Comparison of ENCODE assay signal across 25 cellular contexts in genomic region chr4:40323866-40324265, GRCh38. TPM values are rescaled to one million over a fixed set of nuclear protein-coding genes. Genes with fewer than 3 reads are reported as not detected.
DNase-seq lines count a peak whose midpoint lies in the region; ATAC-seq and TF ChIP-seq lines count a peak whose summit lies in the region.
"Had no signal": no experiment of that assay in that cellular context is flagged by ENCODE, and none has a peak within 500 bp of the region (broad histone marks: within the 10 kb centered on the region; RNA-seq: fewer than 3 reads in every experiment).

No MANE protein-coding gene starts in this region.

- H3K27ac ChIP-seq in vagina = peak overlapping the region; percentile 58
- H3K27ac ChIP-seq: BLaER1, epithelial cell of prostate, left lung, upper lobe of right lung had no signal

- no peak overlapping the region for H3K4me3 ChIP-seq in vagina
- H3K4me3 ChIP-seq: BLaER1, left lung, upper lobe of right lung had no signal

- TF ChIP-seq POLR2A in vagina (IDR thresholded peaks at IDR 0.05) (no peak), erythroblast (IDR thresholded peaks at IDR 0.05; ENCODE audit: low read length) (no peak)

- H3K9me3 ChIP-seq in vagina = no peaks in the 10 kb centered on the region
- H3K9me3 ChIP-seq: BLaER1, Caco-2, left lung, upper lobe of right lung had no signal

- peaks cover 38% of the 10 kb centered on the region for H3K4me1 Mint-ChIP-seq in activated T-cell treated with anti-CD3 and anti-CD28 coated beads, Interleukin-2, amount 50 U/mL, for 72 hours (ENCODE audit: low read depth)
- peaks cover 74% of the 10 kb centered on the region for H3K4me1 Mint-ChIP-seq in brain
- H3K4me1 Mint-ChIP-seq: immature natural killer cell had no signal

- H3K27ac Mint-ChIP-seq in activated T-cell treated with anti-CD3 and anti-CD28 coated beads, Interleukin-2, amount 50 U/mL, for 72 hours = no peak overlapping the region
- H3K27ac Mint-ChIP-seq in brain = peak overlapping the region; percentile 40 to 97 (median 87)
- H3K27ac Mint-ChIP-seq: activated naive CD4-positive, alpha-beta T cell treated with anti-CD3 and anti-CD28 coated beads, Interleukin-2, amount 50 U/mL, for 24 hours; activated T-helper 1 cell treated with anti-CD3 and anti-CD28 coated beads, Interleukin-12 subunit alpha, Interleukin-12 subunit beta, Interleukin-2, Interleukin-4 antibody, amounts not matched to agents 30 ng/mL and 10 ng/mL and 1 ng/mL, durations not matched to agents 14 hours and 24 hours and 36 hours; immature natural killer cell had no signal

- DNase-seq in activated T-cell treated with anti-CD3 and anti-CD28 coated beads, Interleukin-2, amount 50 U/mL, for 72 hours = no peak
- DNase-seq in activated T-cell treated with anti-CD3 and anti-CD28 coated beads for 4 hours (no peak), M059J (ENCODE audit: low read depth) (peak; percentile 57), vagina (ENCODE audit: extremely low spot score in 2 of 2) (no peak), erythroblast (lab: John Stamatoyannopoulos, UW) (no peak)
- DNase-seq in activated naive CD4-positive, alpha-beta T cell treated with Interleukin-2 at 50 U/mL for 16 hours = no peak
- DNase-seq: Caco-2; cerebellar nuclear complex; foreskin melanocyte; immature natural killer cell; KBM-7; left lung; naive thymus-derived CD4-positive, alpha-beta T cell; NCI-H1436; NCI-H524; occipital lobe; T-helper 1 cell; upper lobe of right lung had no signal

- H3K4me1 ChIP-seq in vagina = peaks cover 21% of the 10 kb centered on the region

- intact Hi-C loops in vagina (cut with DNase I) = no loop called here

- no peaks in the 10 kb centered on the region for H3K27me3 Mint-ChIP-seq in activated T-cell treated with anti-CD3 and anti-CD28 coated beads, Interleukin-2, amount 50 U/mL, for 72 hours (ENCODE audit: low read depth)
- peaks cover 1% of the 10 kb centered on the region for H3K27me3 Mint-ChIP-seq in brain
- H3K27me3 Mint-ChIP-seq: activated naive CD4-positive, alpha-beta T cell treated with anti-CD3 and anti-CD28 coated beads, Interleukin-2, amount 50 U/mL, for 24 hours had no signal

- no peaks in the 10 kb centered on the region for H3K27me3 ChIP-seq in vagina
- H3K27me3 ChIP-seq: BLaER1, left lung, upper lobe of right lung had no signal

- no peaks in the 10 kb centered on the region for H3K36me3 ChIP-seq in vagina
- H3K36me3 ChIP-seq: BLaER1, left lung, upper lobe of right lung had no signal

- TF ChIP-seq CTCF in brain (conservative IDR thresholded peaks at IDR 0.05) (no peak), vagina (IDR thresholded peaks at IDR 0.05) (no peak)

- ATAC-seq in activated T-cell treated with anti-CD3 and anti-CD28 coated beads, Interleukin-2, amount 50 U/mL, for 72 hours (replicated peaks in 1 of 2) = peak; percentile 30 to 37
- no peak for ATAC-seq in GM21528 (IDR thresholded peaks at IDR 0.05; ENCODE audit: low FRiP score, unreplicated experiment)
- ATAC-seq: left lung; naive thymus-derived CD4-positive, alpha-beta T cell; upper lobe of right lung had no signal

- no peak overlapping the region for H3K4me3 Mint-ChIP-seq in activated T-cell treated with anti-CD3 and anti-CD28 coated beads, Interleukin-2, amount 50 U/mL, for 72 hours
- H3K4me3 Mint-ChIP-seq in brain = no peak overlapping the region
- H3K4me3 Mint-ChIP-seq: activated naive CD4-positive, alpha-beta T cell treated with anti-CD3 and anti-CD28 coated beads, Interleukin-2, amount 50 U/mL, for 24 hours; activated T-helper 1 cell treated with anti-CD3 and anti-CD28 coated beads, Interleukin-12 subunit alpha, Interleukin-12 subunit beta, Interleukin-2, Interleukin-4 antibody, amounts not matched to agents 30 ng/mL and 10 ng/mL and 1 ng/mL, durations not matched to agents 14 hours and 24 hours and 36 hours; immature natural killer cell; naive thymus-derived CD4-positive, alpha-beta T cell had no signal

- no peaks in the 10 kb centered on the region for H3K9me3 Mint-ChIP-seq in activated T-cell treated with anti-CD3 and anti-CD28 coated beads, Interleukin-2, amount 50 U/mL, for 72 hours
- peaks cover 0 to 3% (median 0%) of the 10 kb centered on the region in 5 experiments for H3K9me3 Mint-ChIP-seq in brain
- H3K9me3 Mint-ChIP-seq: activated naive CD4-positive, alpha-beta T cell treated with anti-CD3 and anti-CD28 coated beads, Interleukin-2, amount 50 U/mL, for 24 hours; activated T-helper 1 cell treated with anti-CD3 and anti-CD28 coated beads, Interleukin-12 subunit alpha, Interleukin-12 subunit beta, Interleukin-2, Interleukin-4 antibody, amounts not matched to agents 30 ng/mL and 10 ng/mL and 1 ng/mL, durations not matched to agents 14 hours and 24 hours and 36 hours; immature natural killer cell; naive thymus-derived CD4-positive, alpha-beta T cell had no signal

- no peaks in the 10 kb centered on the region for H3K36me3 Mint-ChIP-seq in activated T-cell treated with anti-CD3 and anti-CD28 coated beads, Interleukin-2, amount 50 U/mL, for 72 hours (ENCODE audit: insufficient read depth in 2 of 2)
- H3K36me3 Mint-ChIP-seq in brain = no peaks in the 10 kb centered on the region
- H3K36me3 Mint-ChIP-seq: activated naive CD4-positive, alpha-beta T cell treated with anti-CD3 and anti-CD28 coated beads, Interleukin-2, amount 50 U/mL, for 24 hours; immature natural killer cell; naive thymus-derived CD4-positive, alpha-beta T cell had no signal

RNA-seq across cellular contexts. Expression of gene CHRNA9, which starts 11.3 kb away (rescaled TPM):
- not detected for total RNA-seq in activated T-cell treated with anti-CD3 and anti-CD28 coated beads, Interleukin-2, amount 50 U/mL, for 72 hours
- 1.5 and 3.1 TPM in 2 replicates for total RNA-seq in M059J (2014; rRNA removed; shearing (Covaris generic))
- not detected for polyA plus RNA-seq in brain (ENCODE audit: insufficient read depth, low read depth, low replicate concordance)
- total RNA-seq in vagina = not detected
- total RNA-seq: activated T-helper 1 cell treated with anti-CD3 and anti-CD28 coated beads, Interleukin-12 subunit alpha, Interleukin-12 subunit beta, Interleukin-2, Interleukin-4 antibody, amounts not matched to agents 30 ng/mL and 10 ng/mL and 1 ng/mL, durations not matched to agents 14 hours and 24 hours and 36 hours; Caco-2; left lung; skeletal muscle tissue; upper lobe of right lung had no signal
- polyA plus RNA-seq: immature natural killer cell had no signal
